Comparison of ENCODE assay signal across 1 cellular context in genomic region chr10:21125471-21126228, GRCh38.
TF ChIP-seq lines count a peak whose summit lies in the region.

No MANE protein-coding gene starts in this region.

TF ChIP-seq in GM23338, 12 proteins besides CTCF, POLR2A, EP300 and RAD21 (continued from another document):
- TF ChIP-seq ZNF462 (CRISPR knock-in tag; IDR thresholded peaks at IDR 0.05) (no peak), ZNF331 (CRISPR knock-in tag; IDR thresholded peaks at IDR 0.05; ENCODE audit: low read depth) (no peak), STAT1 (IDR thresholded peaks at IDR 0.05; ENCODE audit: unreplicated experiment) (no peak), JUNB (IDR thresholded peaks at IDR 0.05; ENCODE audit: unreplicated experiment) (no peak)
